In genomic region chr20:62595069-62595468, GRCh38 we compare ENCODE assay signal across 28 cellular contexts.
"Had no signal": no experiment of that assay in that cellular context is flagged by ENCODE, and none has a peak within 500 bp of the region (broad histone marks: within the 10 kb centered on the region; RNA-seq: fewer than 3 reads in every experiment).

No MANE protein-coding gene starts in this region.

- H3K36me3 ChIP-seq: adrenal gland, SJSA1 had no signal

- H3K9me3 ChIP-seq: adrenal gland, SJSA1, SK-N-SH had no signal

- H3K27ac Mint-ChIP-seq: activated CD4-positive, alpha-beta T cell treated with anti-CD3 and anti-CD28 coated beads for 36 hours; activated CD4-positive, alpha-beta T cell treated with anti-CD3 and anti-CD28 coated beads, Interleukin-2, amount 10 ng/mL, durations not matched to agents 7 days and 5 days; activated CD8-positive, alpha-beta T cell treated with anti-CD3 and anti-CD28 coated beads, Interleukin-2, amount 10 ng/mL, durations not matched to agents 7 days and 5 days; activated naive CD4-positive, alpha-beta T cell treated with anti-CD3 and anti-CD28 coated beads, Interleukin-2, amount 50 U/mL, for 72 hours; activated T-cell treated with anti-CD3 and anti-CD28 coated beads, Interleukin-2, amount 50 U/mL, for 24 hours; activated T-helper 2 cell treated with anti-CD3 and anti-CD28 coated beads, Interferon-gamma antibody, Interleukin-2, Interleukin-4, amounts not matched to agents 10 μg/mL and 5 μg/mL and 100 μg/mL, durations not matched to agents 14 hours and 24 hours and 36 hours; T-helper 1 cell treated with Interleukin-12 subunit alpha and Interleukin-12 subunit beta and Interleukin-4 antibody, amounts not matched to agents 30 μg/mL and 1 μg/mL, for 36 hours; T-helper 2 cell treated with Interferon-gamma antibody and Interleukin-4, amounts not matched to agents 5 μg/mL and 100 μg/mL, for 36 hours had no signal

- H3K4me3 ChIP-seq: adrenal gland, SJSA1 had no signal

- DNase-seq: activated CD4-positive, alpha-beta T cell treated with anti-CD3 and anti-CD28 coated beads, Interleukin-2, amount 10 ng/mL, durations not matched to agents 7 days and 5 days; activated CD8-positive, alpha-beta T cell treated with anti-CD3 and anti-CD28 coated beads, Interleukin-2, amount 10 ng/mL, durations not matched to agents 7 days and 5 days; activated gamma-delta T cell; activated T-cell treated with anti-CD3 and anti-CD28 coated beads, Interleukin-2, amount 50 U/mL, for 24 hours; anterior cingulate cortex; cerebellar nuclear complex; MM.1S; NCI-H1092 treated with DMSO at 0.1 percent for 48 hours; NCI-H146; NCI-H187; NCI-H2029 treated with DMSO at 0.1 percent for 48 hours; NCI-H2107; NCI-H2171; NCI-H510A; NCI-H526; NK-92 treated with Interleukin-12 subunit alpha and Interleukin-12 subunit beta, amount 100 ng/mL, for 24 hours; SHP77 treated with DMSO at 0.1 percent for 48 hours; SK-N-SH had no signal

- H3K27ac ChIP-seq: adrenal gland, SJSA1 had no signal

- H3K4me3 Mint-ChIP-seq: activated CD4-positive, alpha-beta T cell treated with anti-CD3 and anti-CD28 coated beads for 36 hours; activated CD4-positive, alpha-beta T cell treated with anti-CD3 and anti-CD28 coated beads, Interleukin-2, amount 10 ng/mL, durations not matched to agents 7 days and 5 days; activated CD8-positive, alpha-beta T cell treated with anti-CD3 and anti-CD28 coated beads, Interleukin-2, amount 10 ng/mL, durations not matched to agents 7 days and 5 days; activated T-cell treated with anti-CD3 and anti-CD28 coated beads, Interleukin-2, amount 50 U/mL, for 24 hours; T-helper 1 cell treated with Interleukin-12 subunit alpha and Interleukin-12 subunit beta and Interleukin-4 antibody, amounts not matched to agents 30 μg/mL and 1 μg/mL, for 36 hours; T-helper 2 cell treated with Interferon-gamma antibody and Interleukin-4, amounts not matched to agents 5 μg/mL and 100 μg/mL, for 36 hours had no signal

- H3K36me3 Mint-ChIP-seq: activated naive CD4-positive, alpha-beta T cell treated with anti-CD3 and anti-CD28 coated beads, Interleukin-2, amount 50 U/mL, for 72 hours; brain had no signal

- ATAC-seq: activated CD8-positive, alpha-beta T cell treated with anti-CD3 and anti-CD28 coated beads, Interleukin-2, amount 10 ng/mL, durations not matched to agents 7 days and 5 days; activated naive CD4-positive, alpha-beta T cell treated with anti-CD3 and anti-CD28 coated beads, Interleukin-2, amount 50 U/mL, for 72 hours had no signal

- H3K9me3 Mint-ChIP-seq: activated CD4-positive, alpha-beta T cell treated with anti-CD3 and anti-CD28 coated beads, Interleukin-2, amount 10 ng/mL, durations not matched to agents 7 days and 5 days; activated naive CD4-positive, alpha-beta T cell treated with anti-CD3 and anti-CD28 coated beads, Interleukin-2, amount 50 U/mL, for 72 hours; activated T-cell treated with anti-CD3 and anti-CD28 coated beads, Interleukin-2, amount 50 U/mL, for 24 hours; activated T-helper 2 cell treated with anti-CD3 and anti-CD28 coated beads, Interferon-gamma antibody, Interleukin-2, Interleukin-4, amounts not matched to agents 10 μg/mL and 5 μg/mL and 100 μg/mL, durations not matched to agents 14 hours and 24 hours and 36 hours; T-helper 1 cell treated with Interleukin-12 subunit alpha and Interleukin-12 subunit beta and Interleukin-4 antibody, amounts not matched to agents 30 μg/mL and 1 μg/mL, for 36 hours; T-helper 2 cell treated with Interferon-gamma antibody and Interleukin-4, amounts not matched to agents 5 μg/mL and 100 μg/mL, for 36 hours had no signal

- FAIRE-seq: bronchial epithelial cell, TTC549 had no signal
